ENCODE assay signal across 8 cellular contexts in the genomic region with DNA sequence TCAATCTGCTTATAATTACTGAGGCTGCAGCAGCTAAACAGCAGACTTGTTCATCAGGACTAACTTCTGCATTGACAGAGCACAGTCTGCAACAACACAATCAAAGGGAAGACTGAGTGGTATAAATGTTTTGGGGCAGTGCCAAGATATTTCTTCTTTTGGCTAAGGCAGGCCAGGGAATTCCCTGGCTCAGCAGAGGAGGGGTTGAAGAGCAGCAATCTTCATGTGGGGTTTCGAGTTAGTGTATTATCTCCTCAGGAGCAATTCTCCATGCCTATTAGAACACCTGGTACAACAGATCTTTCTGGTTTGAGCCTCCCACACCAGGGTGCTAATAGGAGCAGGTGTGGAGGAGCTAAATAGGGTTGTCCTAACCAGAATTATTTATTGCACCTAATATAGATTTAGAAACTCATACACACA.
DNase-seq lines count a peak whose midpoint lies in the region; ATAC-seq and TF ChIP-seq lines count a peak whose summit lies in the region.

No MANE protein-coding gene starts in this region.

- POLR2A ChIA-PET in activated CD8-positive, alpha-beta T cell treated with anti-CD3 and anti-CD28 coated beads for 36 hours (lab: Charles Lee): interaction anchor here (1.4 to 4.0 kb wide), 5 partner anchors 14 to 109 kb away, joined by 4 to 23 read pairs (median 17); a partner anchor contains a TSS

- H3K4me1 Mint-ChIP-seq in activated CD8-positive, alpha-beta T cell treated with anti-CD3 and anti-CD28 coated beads for 36 hours (ENCODE audit: low read depth): peaks cover 59% of the 10 kb centered on the region

- no peaks in the 10 kb centered on the region for H3K27me3 Mint-ChIP-seq in activated CD8-positive, alpha-beta T cell treated with anti-CD3 and anti-CD28 coated beads for 36 hours

- CTCF ChIA-PET in activated CD8-positive, alpha-beta T cell treated with anti-CD3 and anti-CD28 coated beads for 36 hours (lab: Charles Lee): interaction anchor here (1.0 to 3.5 kb wide), 8 partner anchors 13 to 197 kb away, joined by 3 to 32 read pairs (median 19); no protein-coding TSS in a partner anchor

- peak; percentile 33 for DNase-seq in CD1c-positive myeloid dendritic cell (ENCODE audit: extremely low spot score)
- DNase-seq in activated CD8-positive, alpha-beta T cell treated with anti-CD3 and anti-CD28 coated beads for 36 hours: no peak
- peak; percentile 27 for DNase-seq in medulla oblongata (ENCODE audit: extremely low spot score)
- DNase-seq in mesenteric fat pad (ENCODE audit: low spot score): no peak
- DNase-seq in cerebellar nuclear complex (lab: John Stamatoyannopoulos, UW): no peak

- TF ChIP-seq CTCF in activated CD8-positive, alpha-beta T cell treated with anti-CD3 and anti-CD28 coated beads for 36 hours (IDR thresholded peaks at IDR 0.05): no peak

- ATAC-seq in GM19328 (IDR thresholded peaks at IDR 0.05; ENCODE audit: unreplicated experiment): peak; percentile 61
- ATAC-seq in activated CD8-positive, alpha-beta T cell treated with anti-CD3 and anti-CD28 coated beads for 36 hours: peak; percentile 19
- no peak for ATAC-seq in HG02938 (IDR thresholded peaks at IDR 0.05; ENCODE audit: unreplicated experiment)

- no peaks in the 10 kb centered on the region for H3K36me3 Mint-ChIP-seq in activated CD8-positive, alpha-beta T cell treated with anti-CD3 and anti-CD28 coated beads for 36 hours (ENCODE audit: low read depth)

- intact Hi-C loops in activated CD8-positive, alpha-beta T cell treated with anti-CD3 and anti-CD28 coated beads for 36 hours (cut with micrococcal nuclease): no loop called here

- H3K9me3 ChIP-seq in KOPT-K1 (ENCODE audit: insufficient read depth, low read length, poor library complexity, severe bottlenecking): no peaks in the 10 kb centered on the region

- peak overlapping the region; percentile 55 for H3K4me3 Mint-ChIP-seq in activated CD8-positive, alpha-beta T cell treated with anti-CD3 and anti-CD28 coated beads for 36 hours

- peak overlapping the region; percentile 85 for H3K27ac ChIP-seq in KOPT-K1 (ENCODE audit: low read depth, low read length, poor library complexity, severe bottlenecking)

- H3K36me3 ChIP-seq in KOPT-K1 (ENCODE audit: insufficient read depth, low read length): no peaks in the 10 kb centered on the region

- peak overlapping the region; percentile 93 for H3K27ac Mint-ChIP-seq in activated CD8-positive, alpha-beta T cell treated with anti-CD3 and anti-CD28 coated beads for 36 hours

- peaks cover 4% of the 10 kb centered on the region for H3K9me3 Mint-ChIP-seq in activated CD8-positive, alpha-beta T cell treated with anti-CD3 and anti-CD28 coated beads for 36 hours

Comparison
In these comparisons a context has a peak if more than half of its experiments do, and no peak if none do; other contexts are left out.
1. DNase-seq: peak in CD1c-positive myeloid dendritic cell (single experiment) and medulla oblongata (single experiment); none in activated CD8-positive, alpha-beta T cell treated with anti-CD3 and anti-CD28 coated beads for 36 hours (single experiment), mesenteric fat pad (single experiment) and cerebellar nuclear complex (0 of 2).